ENCODE assay signal across 23 cellular contexts in genomic region chr1:150094734-150095133, GRCh38.
"Had no signal": no experiment of that assay in that cellular context is flagged by ENCODE, and none has a peak within 500 bp of the region (broad histone marks: within the 10 kb centered on the region; RNA-seq: fewer than 3 reads in every experiment).

No MANE protein-coding gene starts in this region.

- H3K27ac ChIP-seq: brain microvascular endothelial cell, colonic mucosa had no signal

- ATAC-seq: activated T-cell treated with anti-CD3 and anti-CD28 coated beads, Interleukin-2, amount 50 U/mL, for 4 hours; activated T-helper 17 cell treated with anti-CD3 and anti-CD28 coated beads, Interleukin-2, amount 50 U/mL, for 72 hours; Right ventricle myocardium inferior had no signal

- H3K36me3 ChIP-seq: colonic mucosa had no signal

- H3K27me3 Mint-ChIP-seq: activated B cell treated with CpG ODN at 0.5 μM for 24 hours; activated CD4-positive, alpha-beta memory T cell treated with anti-CD3 and anti-CD28 coated beads, Interleukin-2, amount 10 ng/mL, durations not matched to agents 7 days and 5 days; activated CD4-positive, alpha-beta T cell treated with anti-CD3 and anti-CD28 coated beads, Interleukin-2, amount 10 ng/mL, durations not matched to agents 24 days and 14 days; activated naive CD8-positive, alpha-beta T cell; activated T-helper 17 cell treated with anti-CD3 and anti-CD28 coated beads, Interleukin-2, amount 50 U/mL, for 72 hours had no signal

- H3K4me3 ChIP-seq: colonic mucosa had no signal

- H3K4me1 ChIP-seq: colonic mucosa had no signal

- H3K4me3 Mint-ChIP-seq: activated B cell treated with CpG ODN at 0.5 μM for 24 hours; activated CD4-positive, alpha-beta memory T cell treated with anti-CD3 and anti-CD28 coated beads, Interleukin-2, amount 10 ng/mL, durations not matched to agents 7 days and 5 days; activated CD4-positive, alpha-beta T cell treated with anti-CD3 and anti-CD28 coated beads, Interleukin-2, amount 10 ng/mL, durations not matched to agents 24 days and 14 days; activated naive CD4-positive, alpha-beta T cell treated with anti-CD3 and anti-CD28 coated beads for 36 hours; activated naive CD8-positive, alpha-beta T cell; activated T-cell treated with anti-CD3 and anti-CD28 coated beads, Interleukin-2, amount 50 U/mL, for 4 hours; activated T-helper 17 cell treated with anti-CD3 and anti-CD28 coated beads, Interleukin-2, amount 50 U/mL, for 72 hours had no signal

- H3K27ac Mint-ChIP-seq: activated B cell treated with CpG ODN at 0.5 μM for 24 hours; activated CD4-positive, alpha-beta memory T cell treated with anti-CD3 and anti-CD28 coated beads, Interleukin-2, amount 10 ng/mL, durations not matched to agents 7 days and 5 days; activated CD4-positive, alpha-beta T cell treated with anti-CD3 and anti-CD28 coated beads, Interleukin-2, amount 10 ng/mL, durations not matched to agents 24 days and 14 days; activated naive CD4-positive, alpha-beta T cell treated with anti-CD3 and anti-CD28 coated beads for 36 hours; activated naive CD8-positive, alpha-beta T cell; activated T-helper 17 cell treated with anti-CD3 and anti-CD28 coated beads, Interleukin-2, amount 50 U/mL, for 72 hours had no signal

- H3K27me3 ChIP-seq: brain microvascular endothelial cell, colonic mucosa had no signal

- DNase-seq: activated B cell treated with CpG ODN at 0.5 μM for 24 hours; activated CD4-positive, alpha-beta memory T cell treated with anti-CD3 and anti-CD28 coated beads, Interleukin-2, amount 10 ng/mL, durations not matched to agents 7 days and 5 days; activated CD4-positive, alpha-beta T cell treated with anti-CD3 and anti-CD28 coated beads for 1 hour; activated CD4-positive, alpha-beta T cell treated with anti-CD3 and anti-CD28 coated beads, Interleukin-2, amount 10 ng/mL, durations not matched to agents 24 days and 14 days; activated gamma-delta T cell; activated naive CD4-positive, alpha-beta T cell treated with anti-CD3 and anti-CD28 coated beads for 36 hours; activated T-cell treated with anti-CD3 and anti-CD28 coated beads, Interleukin-2, amount 50 U/mL, for 4 hours; amygdala; brain microvascular endothelial cell; colonic mucosa; KG1; NCI-H1092; NCI-H1417; NCI-H1930; NCI-H2171 treated with DMSO at 0.1 percent for 48 hours; NCI-H226; NCI-H526; NCI-H82; RPMI8226; SK-N-SH had no signal

- H3K9me3 Mint-ChIP-seq: activated B cell treated with CpG ODN at 0.5 μM for 24 hours; activated CD4-positive, alpha-beta memory T cell treated with anti-CD3 and anti-CD28 coated beads, Interleukin-2, amount 10 ng/mL, durations not matched to agents 7 days and 5 days; activated CD4-positive, alpha-beta T cell treated with anti-CD3 and anti-CD28 coated beads, Interleukin-2, amount 10 ng/mL, durations not matched to agents 24 days and 14 days; activated naive CD4-positive, alpha-beta T cell treated with anti-CD3 and anti-CD28 coated beads for 36 hours; activated T-cell treated with anti-CD3 and anti-CD28 coated beads, Interleukin-2, amount 50 U/mL, for 4 hours; activated T-helper 17 cell treated with anti-CD3 and anti-CD28 coated beads, Interleukin-2, amount 50 U/mL, for 72 hours had no signal

- H3K9me3 ChIP-seq: colonic mucosa, SK-N-SH had no signal
